In genomic region chr10:87863951-87864496, GRCh38 we compare ENCODE assay signal across 8 cellular contexts. TPM values are rescaled to one million over a fixed set of nuclear protein-coding genes. Genes with fewer than 3 reads are reported as not detected.
DNase-seq lines count a peak whose midpoint lies in the region; TF ChIP-seq lines count a peak whose summit lies in the region.
"Not testable (repeated sequence)": the region's sequence is repeated elsewhere in the genome, so short reads cannot be mapped to it uniquely, and the experiment has no call there.

No MANE protein-coding gene starts in this region.

- H3K9me3 ChIP-seq in DOHH2 (ENCODE audit: control insufficient read depth, insufficient read depth, low read length); Karpas-422 (ENCODE audit: low read length); endocrine pancreas (ENCODE audit: control insufficient read depth, low read length); ovary; testis: not testable (repeated sequence)

- H3K27ac ChIP-seq in DOHH2 (ENCODE audit: low read depth, low read length) (peak overlapping the region; percentile 89), Karpas-422 (ENCODE audit: low read length) (peak overlapping the region; percentile 97), ovary (peak overlapping the region; percentile 93 to 97), testis (peak overlapping the region; percentile 87 to 99)

- H3K9me2 ChIP-seq in DOHH2 (replicated peaks; ENCODE audit: control insufficient read depth, low read length); Karpas-422 (replicated peaks; ENCODE audit: insufficient read depth, low read length): not testable (repeated sequence)

- H3F3A ChIP-seq in DOHH2 (ENCODE audit: control insufficient read depth, insufficient read depth) = peaks cover 11% of the 10 kb centered on the region

- TF ChIP-seq EP300 in ovary (IDR thresholded peaks at IDR 0.05) = not testable (repeated sequence)

- peak overlapping the region; percentile 96 for H3K9ac ChIP-seq in Karpas-422 (ENCODE audit: low read length)
- H3K9ac ChIP-seq in endocrine pancreas (ENCODE audit: control insufficient read depth, insufficient read depth, low read length) = peak overlapping the region; percentile 68

- intact Hi-C loops in ovary (cut with DNase I) (loop anchor here in 2 of 4 donors (5.0 kb wide), 4 partner anchors 523 to 693 kb away; no protein-coding TSS in a partner anchor), testis (cut with DNase I; ENCODE audit: low total_unique reads) (loop anchor here (10.0 kb wide), 2 partner anchors 181 to 521 kb away; no protein-coding TSS in a partner anchor)

- peaks cover 44% of the 10 kb centered on the region for H4K20me1 ChIP-seq in DOHH2 (ENCODE audit: control insufficient read depth, insufficient read depth, low read depth, low read length)
- not testable (repeated sequence) for H4K20me1 ChIP-seq in Karpas-422 (ENCODE audit: insufficient read depth, low read depth, low read length)

- not testable (repeated sequence) for H3K27me3 ChIP-seq in DOHH2 (ENCODE audit: control insufficient read depth, low read length); Karpas-422 (ENCODE audit: low read length); endocrine pancreas (ENCODE audit: control insufficient read depth, insufficient read depth, low read length); ovary; testis

- not testable (repeated sequence) for TF ChIP-seq CTCF in DOHH2 (IDR thresholded peaks at IDR 0.05; ENCODE audit: low read depth, low read length, poor library complexity, severe bottlenecking); ovary (IDR thresholded peaks at IDR 0.05); testis (IDR thresholded peaks at IDR 0.05)

- H3K4me3 ChIP-seq in DOHH2 (ENCODE audit: low read length) = peak overlapping the region; percentile 91
- peak overlapping the region; percentile 69 for H3K4me3 ChIP-seq in Karpas-422 (ENCODE audit: low read length)
- peak overlapping the region; percentile 100 for H3K4me3 ChIP-seq in endocrine pancreas (ENCODE audit: control insufficient read depth, insufficient read depth, low read length)
- H3K4me3 ChIP-seq in ovary = peak overlapping the region; percentile 54
- H3K4me3 ChIP-seq in testis = peak overlapping the region; percentile 93 to 96

- H3K4me1 ChIP-seq in DOHH2 (ENCODE audit: control insufficient read depth, low read length) = peaks cover 36% of the 10 kb centered on the region
- H3K4me1 ChIP-seq in Karpas-422 (ENCODE audit: low read length) = peaks cover 31% of the 10 kb centered on the region
- peaks cover 17% of the 10 kb centered on the region for H3K4me1 ChIP-seq in endocrine pancreas (ENCODE audit: control insufficient read depth, insufficient read depth, low read length)
- not testable (repeated sequence) for H3K4me1 ChIP-seq in ovary (ENCODE audit: insufficient read depth)
- peaks cover 19% of the 10 kb centered on the region for H3K4me1 ChIP-seq in testis

- not testable (repeated sequence) for TF ChIP-seq POLR2A in ovary (IDR thresholded peaks at IDR 0.05); testis (IDR thresholded peaks at IDR 0.05)

- WGBS in ovary, 3 donors = 0 to 1% (median 0%) methylated on average over 16 to 45 of the region's 47 CpGs
- WGBS in testis, 2 donors = 0% methylated on average over 5 to 29 of the region's 47 CpGs

- DNase-seq in Karpas-422 = not testable (repeated sequence)
- DNase-seq in T-helper 9 cell = peak; percentile 19
- peak; percentile 24 for DNase-seq in activated naive CD4-positive, alpha-beta T cell treated with anti-CD3 and anti-CD28 coated beads, Interleukin-2, amount 50 U/mL, for 16 hours
- peak; percentile 65 for DNase-seq in islet precursor cell
- DNase-seq in ovary = peak in 4 of 5 donors; percentile 31 to 60 (median 46)
- DNase-seq in testis = peak; percentile 34

- H3K79me2 ChIP-seq in DOHH2 (ENCODE audit: control insufficient read depth, low read length) = peaks cover 83% of the 10 kb centered on the region
- H3K79me2 ChIP-seq in Karpas-422 (ENCODE audit: low read length) = peaks cover 50% of the 10 kb centered on the region

- peaks cover 56% of the 10 kb centered on the region for H3K36me3 ChIP-seq in DOHH2 (ENCODE audit: control insufficient read depth, low read length)
- peaks cover 46% of the 10 kb centered on the region for H3K36me3 ChIP-seq in Karpas-422 (ENCODE audit: insufficient read depth, low read length)
- H3K36me3 ChIP-seq in endocrine pancreas (ENCODE audit: control insufficient read depth, insufficient read depth, low read length); ovary; testis (ENCODE audit: low read depth, missing control alignments): not testable (repeated sequence)

- H3K4me2 ChIP-seq in DOHH2 (ENCODE audit: low read length) (peak overlapping the region; percentile 85), Karpas-422 (ENCODE audit: low read depth, low read length, poor library complexity, severe bottlenecking) (peak overlapping the region; percentile 93)

- not testable (repeated sequence) for H2AFZ ChIP-seq in Karpas-422 (ENCODE audit: low read length)

RNA-seq across cellular contexts. Expression of gene PTEN, which starts 0.6 kb away (rescaled TPM):
- 161 and 281 TPM in 2 replicates for total RNA-seq in Karpas-422 (2014; rRNA removed; shearing (Covaris generic); ENCODE audit: low replicate concordance)
- total RNA-seq in ovary (100 to 1,000 TPM in 4 of 7 donors, 10 to 100 TPM in 3; 69.8 to 182 (median 112) TPM), testis (100 to 1,000 TPM in 1 of 2 donors, 10 to 100 TPM in 1; 85.4 to 118 TPM)
- polyA plus RNA-seq in ovary (10 to 100 TPM; 23.7 to 84.7 TPM), testis (ENCODE audit: insufficient read depth, low read depth, low replicate concordance) (96.8 TPM)

RNA-seq across cellular contexts. Expression of gene KLLN, which starts 0.7 kb away (rescaled TPM):
- total RNA-seq in Karpas-422 (2014; rRNA removed; shearing (Covaris generic); ENCODE audit: low replicate concordance) = 1.1 and 2.0 TPM in 2 replicates
- total RNA-seq in ovary (1 to 10 TPM in 1 of 7 donors, under 1 TPM in 6; 0.33 to 2.0 (median 0.61) TPM), testis (1 to 10 TPM; 2.0 to 3.9 TPM)
- polyA plus RNA-seq in ovary (under 1 TPM; 0.22 to 0.60 TPM), testis (ENCODE audit: insufficient read depth, low read depth, low replicate concordance) (2.0 TPM)

RNA-seq across cellular contexts. Expression of gene ATAD1, which starts 46.0 kb away (rescaled TPM):
- 21.8 and 41.6 TPM in 2 replicates for total RNA-seq in Karpas-422 (2014; rRNA removed; shearing (Covaris generic); ENCODE audit: low replicate concordance)
- 10 to 100 TPM; 23.1 to 51.0 (median 39.1) TPM for total RNA-seq in ovary
- 10 to 100 TPM; 21.5 to 40.7 TPM for polyA plus RNA-seq in ovary
- 100 to 1,000 TPM in 1 of 2 donors, 10 to 100 TPM in 1; 68.5 to 107 TPM for total RNA-seq in testis
- 162 TPM for polyA plus RNA-seq in testis (ENCODE audit: insufficient read depth, low read depth, low replicate concordance)
